1 cellular context compared by ENCODE assay signal in the genomic region with DNA sequence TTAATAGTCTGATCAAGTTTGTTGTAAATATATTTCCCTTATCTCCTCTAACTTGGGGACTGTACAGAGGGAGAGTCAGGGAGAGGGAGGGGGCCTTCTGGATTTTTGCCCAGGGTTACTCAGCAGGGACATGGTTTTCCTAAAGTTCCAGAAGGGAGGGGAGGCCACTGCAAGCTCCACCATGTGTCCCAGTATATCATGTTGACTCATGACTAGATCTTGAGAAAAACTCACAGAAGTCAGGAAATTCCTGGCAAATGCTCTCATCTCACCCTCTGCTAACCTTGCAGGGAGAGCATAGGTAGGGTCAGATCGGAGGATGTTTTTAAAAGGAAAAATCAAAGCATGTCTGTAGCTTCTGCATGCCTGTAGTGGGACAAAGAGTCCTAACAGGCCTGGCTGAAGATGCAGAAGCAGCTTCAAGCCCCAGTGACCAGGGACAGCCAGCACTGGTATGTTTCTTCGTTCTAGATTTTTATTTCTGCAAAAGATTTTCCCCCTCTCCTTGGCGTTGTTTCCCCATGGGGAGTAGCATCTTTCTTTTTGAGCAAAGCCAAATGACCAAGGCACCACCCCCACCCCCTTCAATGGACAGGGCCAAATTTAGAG.
TF ChIP-seq lines count a peak whose summit lies in the region.

No MANE protein-coding gene starts in this region.

TF ChIP-seq in SK-N-SH, 30 proteins besides CTCF, POLR2A, EP300 and RAD21 (continued from another document):
- TF ChIP-seq REST (IDR thresholded peaks at IDR 0.05; ENCODE audit: low read depth, low read length) (peak; percentile 66; the same call in 1 of the 2 replicates), TEAD4 (IDR thresholded peaks at IDR 0.05; ENCODE audit: borderline replicate concordance, insufficient read depth) (peak; percentile 91), SMC3 (IDR thresholded peaks at IDR 0.05; ENCODE audit: low read depth, low read length) (no peak), FOSL2 (IDR thresholded peaks at IDR 0.05; ENCODE audit: borderline replicate concordance, low read depth) (peak; percentile 93), RFX5 (IDR thresholded peaks at IDR 0.05; ENCODE audit: low read length) (no peak), NFIC (IDR thresholded peaks at IDR 0.05; ENCODE audit: borderline replicate concordance) (peak; percentile 91), USF2 (IDR thresholded peaks at IDR 0.05; ENCODE audit: borderline replicate concordance, low read depth, low read length) (no peak), EZH2phosphoT487 (IDR thresholded peaks at IDR 0.05; ENCODE audit: borderline replicate concordance, low read depth) (no peak), MXI1 (IDR thresholded peaks at IDR 0.05; ENCODE audit: low read depth, low read length) (0 out of 2 replicates have a peak, but pooled peaks have one; percentile 19), YY1 (IDR thresholded peaks at IDR 0.05; ENCODE audit: low read depth) (peak; percentile 49; the same call in 1 of the 2 replicates), GATA2 (CRISPR knock-in tag; IDR thresholded peaks at IDR 0.05) (no peak)
- TF ChIP-seq, protein P1, sequence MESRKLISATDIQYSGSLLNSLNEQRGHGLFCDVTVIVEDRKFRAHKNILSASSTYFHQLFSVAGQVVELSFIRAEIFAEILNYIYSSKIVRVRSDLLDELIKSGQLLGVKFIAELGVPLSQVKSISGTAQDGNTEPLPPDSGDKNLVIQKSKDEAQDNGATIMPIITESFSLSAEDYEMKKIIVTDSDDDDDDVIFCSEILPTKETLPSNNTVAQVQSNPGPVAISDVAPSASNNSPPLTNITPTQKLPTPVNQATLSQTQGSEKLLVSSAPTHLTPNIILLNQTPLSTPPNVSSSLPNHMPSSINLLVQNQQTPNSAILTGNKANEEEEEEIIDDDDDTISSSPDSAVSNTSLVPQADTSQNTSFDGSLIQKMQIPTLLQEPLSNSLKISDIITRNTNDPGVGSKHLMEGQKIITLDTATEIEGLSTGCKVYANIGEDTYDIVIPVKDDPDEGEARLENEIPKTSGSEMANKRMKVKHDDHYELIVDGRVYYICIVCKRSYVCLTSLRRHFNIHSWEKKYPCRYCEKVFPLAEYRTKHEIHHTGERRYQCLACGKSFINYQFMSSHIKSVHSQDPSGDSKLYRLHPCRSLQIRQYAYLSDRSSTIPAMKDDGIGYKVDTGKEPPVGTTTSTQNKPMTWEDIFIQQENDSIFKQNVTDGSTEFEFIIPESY (IDR thresholded peaks at IDR 0.05; ENCODE audit: borderline replicate concordance, low read depth) = peak; percentile 20; the same call in 1 of the 2 replicates
- TF ChIP-seq, protein P2, sequence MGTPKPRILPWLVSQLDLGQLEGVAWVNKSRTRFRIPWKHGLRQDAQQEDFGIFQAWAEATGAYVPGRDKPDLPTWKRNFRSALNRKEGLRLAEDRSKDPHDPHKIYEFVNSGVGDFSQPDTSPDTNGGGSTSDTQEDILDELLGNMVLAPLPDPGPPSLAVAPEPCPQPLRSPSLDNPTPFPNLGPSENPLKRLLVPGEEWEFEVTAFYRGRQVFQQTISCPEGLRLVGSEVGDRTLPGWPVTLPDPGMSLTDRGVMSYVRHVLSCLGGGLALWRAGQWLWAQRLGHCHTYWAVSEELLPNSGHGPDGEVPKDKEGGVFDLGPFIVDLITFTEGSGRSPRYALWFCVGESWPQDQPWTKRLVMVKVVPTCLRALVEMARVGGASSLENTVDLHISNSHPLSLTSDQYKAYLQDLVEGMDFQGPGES (IDR thresholded peaks at IDR 0.05; ENCODE audit: low read depth, low read length) = no peak
